ENCODE assay signal across 8 cellular contexts in the genomic region with DNA sequence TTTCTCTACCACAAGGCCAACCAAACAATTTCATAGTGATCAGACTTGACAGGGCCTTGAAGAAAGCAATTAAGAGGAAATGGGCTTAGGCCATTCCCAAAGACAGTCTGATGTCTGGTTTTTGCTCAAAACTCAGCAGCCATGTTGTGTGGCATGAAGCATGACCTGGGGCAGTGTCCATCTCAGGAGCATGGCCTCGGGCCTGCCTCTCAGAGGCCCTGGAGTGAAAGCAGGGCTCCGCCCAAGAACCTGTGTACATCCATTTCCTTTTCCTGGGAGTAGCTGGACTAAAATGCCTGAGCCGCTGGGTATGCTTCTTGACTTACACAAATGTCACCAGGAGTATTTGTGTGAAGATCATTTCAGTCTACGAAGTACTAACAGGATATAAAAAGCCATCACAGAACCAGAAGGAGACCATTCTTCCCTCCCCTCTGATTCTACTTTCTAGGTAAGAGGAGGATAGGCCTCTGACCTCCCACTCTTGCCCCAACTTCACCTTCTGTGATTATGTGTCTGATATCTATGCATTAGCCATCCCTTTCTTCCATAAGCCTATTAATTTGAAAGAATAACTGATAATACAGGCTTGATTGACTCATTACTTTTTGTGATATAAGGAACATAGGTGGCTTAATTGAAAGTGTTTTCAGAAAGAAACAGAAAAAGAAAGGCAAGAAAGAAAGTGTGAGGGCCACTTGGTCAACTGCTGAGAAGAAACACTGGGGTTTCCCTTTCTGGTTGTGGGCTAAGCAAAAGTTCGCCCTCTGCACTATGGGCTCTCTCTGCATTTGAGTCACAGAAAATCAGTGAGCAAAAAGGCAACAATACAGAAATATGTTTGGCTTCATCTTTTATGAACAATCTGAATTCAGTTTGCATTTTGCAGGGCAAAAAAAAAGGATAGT.
A peak's percentile ranks its signal among the peaks of the same experiment; 100 is the strongest.
DNase-seq lines count a peak whose midpoint lies in the region; ATAC-seq, FAIRE-seq and TF ChIP-seq lines count a peak whose summit lies in the region.

No MANE protein-coding gene starts in this region.

- peak overlapping the region; percentile 58 for H3K4me3 Mint-ChIP-seq in activated naive CD8-positive, alpha-beta T cell treated with anti-CD3 and anti-CD28 coated beads, Interleukin-2, amount 50 U/mL, for 24 hours

- no peak for FAIRE-seq in pancreas (lab: Jason Lieb, UNC)

- H3K4me1 Mint-ChIP-seq in activated naive CD8-positive, alpha-beta T cell treated with anti-CD3 and anti-CD28 coated beads, Interleukin-2, amount 50 U/mL, for 24 hours: peaks cover 58% of the 10 kb centered on the region

- H3K4me1 ChIP-seq in pancreas: no peaks in the 10 kb centered on the region

- no peaks in the 10 kb centered on the region for H3K36me3 ChIP-seq in pancreas

- H3K4me3 ChIP-seq in pancreas: no peak overlapping the region

- peak overlapping the region; percentile 85 for H3K27ac Mint-ChIP-seq in activated naive CD8-positive, alpha-beta T cell treated with anti-CD3 and anti-CD28 coated beads, Interleukin-2, amount 50 U/mL, for 24 hours

- peak; percentile 86 for ATAC-seq in GM19025 (IDR thresholded peaks at IDR 0.05; ENCODE audit: low read depth, unreplicated experiment)
- peak; percentile 94 for ATAC-seq in HG02759 (IDR thresholded peaks at IDR 0.05; ENCODE audit: unreplicated experiment)
- peak; percentile 92 for ATAC-seq in activated naive CD8-positive, alpha-beta T cell treated with anti-CD3 and anti-CD28 coated beads, Interleukin-2, amount 50 U/mL, for 24 hours
- no peak for ATAC-seq in pancreas

- peak overlapping the region in 1 of 4 donors; percentile 2 for H3K27ac ChIP-seq in pancreas

- peaks cover 25% of the 10 kb centered on the region for H3K36me3 Mint-ChIP-seq in activated naive CD8-positive, alpha-beta T cell treated with anti-CD3 and anti-CD28 coated beads, Interleukin-2, amount 50 U/mL, for 24 hours (ENCODE audit: low read depth)

- H3K27me3 Mint-ChIP-seq in activated naive CD8-positive, alpha-beta T cell treated with anti-CD3 and anti-CD28 coated beads, Interleukin-2, amount 50 U/mL, for 24 hours: no peaks in the 10 kb centered on the region

- H3K9me3 ChIP-seq in pancreas: no peaks in the 10 kb centered on the region

- intact Hi-C loops in pancreas (cut with DNase I): no loop called here

- H3K27me3 ChIP-seq in pancreas: no peaks in the 10 kb centered on the region

- DNase-seq in activated naive CD8-positive, alpha-beta T cell treated with anti-CD3 and anti-CD28 coated beads, Interleukin-2, amount 50 U/mL, for 24 hours: peak; percentile 28
- peak; percentile 18 for DNase-seq in retina
- DNase-seq in pancreas: no peak
- DNase-seq in activated CD8-positive, alpha-beta memory T cell treated with anti-CD3 and anti-CD28 coated beads, Interleukin-2, amount 50 U/mL, for 4 hours: no peak
- DNase-seq in inferior parietal cortex (ENCODE audit: extremely low spot score): no peak
- no peak for DNase-seq in cerebellum (ENCODE audit: low spot score)

- TF ChIP-seq CTCF in pancreas (IDR thresholded peaks at IDR 0.05): no peak

- 83 to 88% methylated on average over 5 of the region's 5 CpGs for WGBS in pancreas, 2 donors

- no peaks in the 10 kb centered on the region for H3K9me3 Mint-ChIP-seq in activated naive CD8-positive, alpha-beta T cell treated with anti-CD3 and anti-CD28 coated beads, Interleukin-2, amount 50 U/mL, for 24 hours

Comparison
In these comparisons a context has a peak if more than half of its experiments do, and no peak if none do; other contexts are left out.
1. ATAC-seq: peak in GM19025 (single experiment), HG02759 (single experiment) and activated naive CD8-positive, alpha-beta T cell treated with anti-CD3 and anti-CD28 coated beads, Interleukin-2, amount 50 U/mL, for 24 hours (single experiment); none in pancreas (0 of 4).
2. DNase-seq: peak in activated naive CD8-positive, alpha-beta T cell treated with anti-CD3 and anti-CD28 coated beads, Interleukin-2, amount 50 U/mL, for 24 hours (single experiment) and retina (single experiment); none in pancreas (0 of 6), activated CD8-positive, alpha-beta memory T cell treated with anti-CD3 and anti-CD28 coated beads, Interleukin-2, amount 50 U/mL, for 4 hours (single experiment), inferior parietal cortex (single experiment) and cerebellum (single experiment).